ENCODE assay signal across 16 cellular contexts in the genomic region with DNA sequence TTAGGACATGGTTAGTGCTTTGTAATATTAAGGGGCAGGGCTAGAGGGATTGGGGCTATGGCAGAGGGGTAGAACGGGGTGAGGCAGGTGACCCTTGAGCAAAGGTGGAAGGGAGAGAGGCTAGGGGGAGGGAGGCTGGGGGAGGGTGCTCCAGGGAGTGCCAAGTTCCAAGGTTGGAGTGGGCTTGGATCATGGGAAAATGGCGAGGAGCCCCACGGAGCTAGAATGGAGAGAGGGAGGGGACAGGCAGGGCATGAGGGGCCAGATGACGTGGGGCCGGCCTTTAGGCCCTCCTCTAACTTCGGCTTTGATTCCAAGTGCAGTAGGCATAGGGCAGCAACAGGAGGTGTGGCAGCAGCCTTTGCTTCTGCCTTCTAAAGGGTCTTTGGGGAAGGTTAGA.
A peak's percentile ranks its signal among the peaks of the same experiment; 100 is the strongest.
DNase-seq lines count a peak whose midpoint lies in the region; ATAC-seq and TF ChIP-seq lines count a peak whose summit lies in the region.
"Had no signal": no experiment of that assay in that cellular context is flagged by ENCODE, and none has a peak within 500 bp of the region (broad histone marks: within the 10 kb centered on the region; RNA-seq: fewer than 3 reads in every experiment).

No MANE protein-coding gene starts in this region.

- H3K4me1 ChIP-seq in RWPE2 (ENCODE audit: insufficient read depth, poor library complexity, severe bottlenecking) (no peaks in the 10 kb centered on the region), vagina (no peaks in the 10 kb centered on the region), gastroesophageal sphincter (no peaks in the 10 kb centered on the region)
- H3K4me1 ChIP-seq: BLaER1 had no signal

- ATAC-seq in RWPE2 (ENCODE audit: low read depth) (no peak), gastroesophageal sphincter (no peak)
- ATAC-seq: HepG2 had no signal

- H3K27ac ChIP-seq in RWPE2 (ENCODE audit: poor library complexity, severe bottlenecking): no peak overlapping the region
- no peak overlapping the region for H3K27ac ChIP-seq in coronary artery
- H3K27ac ChIP-seq in vagina: no peak overlapping the region
- no peak overlapping the region for H3K27ac ChIP-seq in gastroesophageal sphincter
- H3K27ac ChIP-seq: BLaER1 had no signal

- DNase-seq in RWPE2 (ENCODE audit: low spot score): peak; percentile 27
- peak; percentile 54 for DNase-seq in coronary artery (ENCODE audit: low spot score)
- DNase-seq in mesenteric fat pad (ENCODE audit: low spot score): peak; percentile 45
- peak; percentile 32 to 72 for DNase-seq in vagina (ENCODE audit: extremely low spot score in 2 of 2)
- DNase-seq in occipital lobe (lab: John Stamatoyannopoulos, UW): no peak
- DNase-seq in nephron progenitor cell: no peak
- DNase-seq: 8988T; CD4-positive, alpha-beta memory T cell; DMS153; DMS79; GDM1; H9 had no signal

- TF ChIP-seq CTCF in RWPE2 (IDR thresholded peaks at IDR 0.05; ENCODE audit: poor library complexity, severe bottlenecking) (no peak), coronary artery (IDR thresholded peaks at IDR 0.05) (no peak), vagina (IDR thresholded peaks at IDR 0.05) (no peak), nephron progenitor cell (IDR thresholded peaks at IDR 0.05) (no peak), gastroesophageal sphincter (IDR thresholded peaks at IDR 0.05) (no peak)

- peaks cover 11% of the 10 kb centered on the region for H3K27me3 Mint-ChIP-seq in nephron progenitor cell (ENCODE audit: low read depth, poor library complexity)

- H3K9me3 Mint-ChIP-seq in nephron progenitor cell: peaks cover 3% of the 10 kb centered on the region
- H3K9me3 Mint-ChIP-seq: CD4-positive, alpha-beta memory T cell; H9 had no signal

- TF ChIP-seq POLR2A in vagina (IDR thresholded peaks at IDR 0.05) (no peak), gastroesophageal sphincter (IDR thresholded peaks at IDR 0.05) (no peak)

- peaks cover 8% of the 10 kb centered on the region for H3K4me1 Mint-ChIP-seq in nephron progenitor cell
- H3K4me1 Mint-ChIP-seq: CD14-positive monocyte had no signal

- no peaks in the 10 kb centered on the region for H3K27me3 ChIP-seq in RWPE2 (ENCODE audit: insufficient read depth, poor library complexity, severe bottlenecking)
- H3K27me3 ChIP-seq in vagina: no peaks in the 10 kb centered on the region
- no peaks in the 10 kb centered on the region for H3K27me3 ChIP-seq in gastroesophageal sphincter
- H3K27me3 ChIP-seq: BLaER1 had no signal

- no peak for TF ChIP-seq EP300 in gastroesophageal sphincter (IDR thresholded peaks at IDR 0.05)

- H3K36me3 ChIP-seq in RWPE2 (ENCODE audit: low read depth) (no peaks in the 10 kb centered on the region), vagina (peaks cover 0 to 13% of the 10 kb centered on the region in 2 donors), gastroesophageal sphincter (peaks cover 0 to 71% of the 10 kb centered on the region in 2 donors)
- H3K36me3 ChIP-seq: BLaER1 had no signal

- peaks cover 42% of the 10 kb centered on the region for H3K36me3 Mint-ChIP-seq in nephron progenitor cell (ENCODE audit: low read depth)
- H3K36me3 Mint-ChIP-seq: CD14-positive monocyte; CD4-positive, alpha-beta memory T cell had no signal

- WGBS in gastroesophageal sphincter (ENCODE audit: low coverage in 1 of 2), 2 donors: 82% methylated on average over 6 of the region's 6 CpGs; no CpG with 5 or more reads in 1 of the 2 donors

- no peak overlapping the region for H3K4me3 Mint-ChIP-seq in nephron progenitor cell
- H3K4me3 Mint-ChIP-seq: CD14-positive monocyte; CD4-positive, alpha-beta memory T cell; H9 had no signal

- intact Hi-C loops in vagina (cut with DNase I): no loop called here

- no peak overlapping the region for H3K4me3 ChIP-seq in RWPE2 (ENCODE audit: severe bottlenecking)
- no peak overlapping the region for H3K4me3 ChIP-seq in coronary artery
- no peak overlapping the region for H3K4me3 ChIP-seq in vagina
- no peak overlapping the region for H3K4me3 ChIP-seq in gastroesophageal sphincter
- H3K4me3 ChIP-seq: BLaER1 had no signal

- H3K9me3 ChIP-seq in RWPE2 (ENCODE audit: severe bottlenecking) (no peaks in the 10 kb centered on the region), vagina (no peaks in the 10 kb centered on the region), gastroesophageal sphincter (no peaks in the 10 kb centered on the region)
- H3K9me3 ChIP-seq: BLaER1 had no signal

- H3K27ac Mint-ChIP-seq in nephron progenitor cell: no peak overlapping the region
- H3K27ac Mint-ChIP-seq: CD14-positive monocyte; CD4-positive, alpha-beta memory T cell; H9 had no signal

Comparison
In these comparisons a context has a peak if more than half of its experiments do, and no peak if none do; other contexts are left out.
1. DNase-seq: peak in RWPE2 (single experiment), coronary artery (single experiment), mesenteric fat pad (single experiment) and vagina (2 of 2); none in occipital lobe (single experiment) and nephron progenitor cell (single experiment).